ENCODE assay signal across 10 cellular contexts in genomic region chr2:136248242-136248641, GRCh38.
DNase-seq lines count a peak whose midpoint lies in the region; ATAC-seq and TF ChIP-seq lines count a peak whose summit lies in the region.
"Had no signal": no experiment of that assay in that cellular context is flagged by ENCODE, and none has a peak within 500 bp of the region (broad histone marks: within the 10 kb centered on the region; RNA-seq: fewer than 3 reads in every experiment).

No MANE protein-coding gene starts in this region.

- H3K9me3 ChIP-seq in adrenal gland (replicated peaks in 1 of 3) (no peaks in the 10 kb centered on the region), endodermal cell (ENCODE audit: control insufficient read depth, low read length) (no peaks in the 10 kb centered on the region)
- H3K9me3 ChIP-seq: upper lobe of right lung had no signal

- H3K9ac ChIP-seq in endodermal cell (ENCODE audit: extremely low read depth, low read length, poor library complexity, severe bottlenecking) = no peak overlapping the region

- TF ChIP-seq POLR2A in adrenal gland (IDR thresholded peaks at IDR 0.05) = no peak

- H3K4me1 Mint-ChIP-seq in memory B cell (peaks cover 31% of the 10 kb centered on the region), endodermal cell (peaks cover 18% of the 10 kb centered on the region)
- peaks cover 13% of the 10 kb centered on the region for H3K4me1 Mint-ChIP-seq in activated CD8-positive, alpha-beta T cell treated with anti-CD3 and anti-CD28 coated beads for 36 hours (ENCODE audit: low read depth)

- H3K9me3 Mint-ChIP-seq in memory B cell (no peaks in the 10 kb centered on the region), endodermal cell (no peaks in the 10 kb centered on the region)
- no peaks in the 10 kb centered on the region for H3K9me3 Mint-ChIP-seq in activated CD8-positive, alpha-beta T cell treated with anti-CD3 and anti-CD28 coated beads for 36 hours
- H3K9me3 Mint-ChIP-seq: central memory CD8-positive, alpha-beta T cell had no signal

- POLR2A ChIA-PET in activated CD8-positive, alpha-beta T cell treated with anti-CD3 and anti-CD28 coated beads for 36 hours (lab: Charles Lee) = no interaction called here

- DNase-seq in DMS153 treated with DMSO at 0.1 percent for 48 hours (lab: John Stamatoyannopoulos, UW; ENCODE audit: unreplicated experiment) (peak; percentile 66), NCI-H2029 (lab: John Stamatoyannopoulos, UW) (peak; percentile 83), adrenal gland (peak in 3 of 7 donors; percentile 41 to 46 (median 45)), memory B cell (ENCODE audit: low spot score in 2 of 2) (no peak), NCI-H1048 (lab: John Stamatoyannopoulos, UW) (no peak), endodermal cell (no peak)
- DNase-seq in activated CD8-positive, alpha-beta T cell treated with anti-CD3 and anti-CD28 coated beads for 36 hours = no peak
- DNase-seq: upper lobe of right lung had no signal

- peak overlapping the region in 4 of 5 donors; percentile 43 to 87 (median 76) for H3K27ac ChIP-seq in adrenal gland
- no peak overlapping the region for H3K27ac ChIP-seq in endodermal cell (ENCODE audit: low read depth, low read length)
- H3K27ac ChIP-seq: upper lobe of right lung had no signal

- H3K27me3 ChIP-seq in adrenal gland = no peaks in the 10 kb centered on the region
- H3K27me3 ChIP-seq in endodermal cell (ENCODE audit: control insufficient read depth, insufficient read depth, low read length, poor library complexity, severe bottlenecking) = no peaks in the 10 kb centered on the region
- H3K27me3 ChIP-seq: upper lobe of right lung had no signal

- H3K27ac Mint-ChIP-seq in memory B cell (peak overlapping the region; percentile 28), endodermal cell (no peak overlapping the region)
- no peak overlapping the region for H3K27ac Mint-ChIP-seq in activated CD8-positive, alpha-beta T cell treated with anti-CD3 and anti-CD28 coated beads for 36 hours

- no peaks in the 10 kb centered on the region for H3K36me3 Mint-ChIP-seq in memory B cell
- H3K36me3 Mint-ChIP-seq in activated CD8-positive, alpha-beta T cell treated with anti-CD3 and anti-CD28 coated beads for 36 hours (ENCODE audit: low read depth) = no peaks in the 10 kb centered on the region
- H3K36me3 Mint-ChIP-seq in endodermal cell (ENCODE audit: low read depth) = no peaks in the 10 kb centered on the region

- TF ChIP-seq CTCF in adrenal gland (IDR thresholded peaks at IDR 0.05) (no peak), endodermal cell (conservative IDR thresholded peaks at IDR 0.05) (no peak)
- TF ChIP-seq CTCF in activated CD8-positive, alpha-beta T cell treated with anti-CD3 and anti-CD28 coated beads for 36 hours (IDR thresholded peaks at IDR 0.05) = no peak

- H3K4me3 ChIP-seq in adrenal gland (no peak overlapping the region), endodermal cell (ENCODE audit: low read length) (no peak overlapping the region)
- H3K4me3 ChIP-seq: upper lobe of right lung had no signal

- H3K27me3 Mint-ChIP-seq in memory B cell = no peaks in the 10 kb centered on the region
- H3K27me3 Mint-ChIP-seq in activated CD8-positive, alpha-beta T cell treated with anti-CD3 and anti-CD28 coated beads for 36 hours = no peaks in the 10 kb centered on the region
- no peaks in the 10 kb centered on the region for H3K27me3 Mint-ChIP-seq in endodermal cell (ENCODE audit: insufficient read depth)
- H3K27me3 Mint-ChIP-seq: central memory CD8-positive, alpha-beta T cell had no signal

- H3K4me1 ChIP-seq in adrenal gland (replicated peaks in 1 of 2) = peaks cover 29 to 49% of the 10 kb centered on the region in 2 donors
- peaks cover 15% of the 10 kb centered on the region for H3K4me1 ChIP-seq in endodermal cell (ENCODE audit: control insufficient read depth, insufficient read depth, low read length)

- ATAC-seq in memory B cell (ENCODE audit: low read depth) (no peak), GM19467 (IDR thresholded peaks at IDR 0.05; ENCODE audit: unreplicated experiment) (no peak)
- no peak for ATAC-seq in activated CD8-positive, alpha-beta T cell treated with anti-CD3 and anti-CD28 coated beads for 36 hours

- H3K4me3 Mint-ChIP-seq in memory B cell (no peak overlapping the region), endodermal cell (no peak overlapping the region)
- no peak overlapping the region for H3K4me3 Mint-ChIP-seq in activated CD8-positive, alpha-beta T cell treated with anti-CD3 and anti-CD28 coated beads for 36 hours
- H3K4me3 Mint-ChIP-seq: central memory CD8-positive, alpha-beta T cell had no signal

- CTCF ChIA-PET in activated CD8-positive, alpha-beta T cell treated with anti-CD3 and anti-CD28 coated beads for 36 hours (lab: Charles Lee) = interaction anchor here (0.7 to 1.3 kb wide), 3 partner anchors 8 to 20 kb away, joined by 3 to 4 read pairs (median 3); no protein-coding TSS in a partner anchor

- intact Hi-C loops in adrenal gland (cut with DNase I) = no loop called here
- intact Hi-C loops in activated CD8-positive, alpha-beta T cell treated with anti-CD3 and anti-CD28 coated beads for 36 hours (cut with micrococcal nuclease) = no loop called here

- no peaks in the 10 kb centered on the region for H3K36me3 ChIP-seq in adrenal gland (replicated peaks in 1 of 2)
- no peaks in the 10 kb centered on the region for H3K36me3 ChIP-seq in endodermal cell (ENCODE audit: control insufficient read depth, insufficient read depth, low read length)
- H3K36me3 ChIP-seq: upper lobe of right lung had no signal

- WGBS in adrenal gland, 4 donors = 32 to 74% (median 48%) methylated on average over 2 of the region's 2 CpGs
- 74 to 75% methylated on average over 1 of the region's 2 CpGs for WGBS in endodermal cell (ENCODE audit: insufficient coverage in 1 of 2, insufficient read length in 1 of 2), 2 experiments

Comparison
In these comparisons a context has a peak if more than half of its experiments do, and no peak if none do; other contexts are left out.
1. DNase-seq: peak in DMS153 treated with DMSO at 0.1 percent for 48 hours (single experiment) and NCI-H2029 (single experiment); none in memory B cell (0 of 2), NCI-H1048 (single experiment), activated CD8-positive, alpha-beta T cell treated with anti-CD3 and anti-CD28 coated beads for 36 hours (single experiment) and endodermal cell (single experiment).